Comparison of ENCODE assay signal across 13 cellular contexts in the genomic region with DNA sequence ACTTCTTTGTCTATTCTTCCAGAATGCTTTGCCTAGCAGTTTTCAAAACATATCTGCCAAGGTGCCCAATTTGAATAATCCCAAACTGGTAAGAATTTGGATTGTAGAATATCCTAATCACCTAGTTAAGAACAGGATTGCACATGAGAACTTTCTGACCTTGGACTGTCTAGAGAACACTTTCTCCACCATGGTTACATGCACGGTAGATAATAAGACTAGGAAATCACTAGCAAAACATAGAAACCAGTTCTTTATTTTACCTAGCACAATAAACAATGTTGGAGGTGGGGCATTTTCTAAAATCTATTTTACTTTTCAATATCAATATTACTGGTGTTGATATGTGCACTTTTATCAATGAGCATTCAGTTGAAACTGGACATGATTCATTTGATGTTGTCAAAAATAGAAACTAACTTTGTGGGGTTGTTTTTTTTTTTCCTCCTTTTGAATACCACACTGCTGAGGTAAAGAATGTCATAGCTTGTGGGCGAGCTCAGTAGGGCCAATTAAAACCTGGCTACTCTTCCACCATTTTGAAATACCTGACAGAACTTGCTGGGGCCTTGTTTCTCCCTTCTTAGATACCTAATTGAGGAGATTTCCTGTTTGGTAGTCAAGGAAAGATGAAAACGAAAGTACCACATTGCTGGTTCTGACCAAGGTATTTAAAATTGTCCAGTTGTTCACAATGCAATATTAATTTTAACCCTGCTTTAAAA. TPM values are rescaled to one million over a fixed set of nuclear protein-coding genes. Genes with fewer than 3 reads are reported as not detected.
A peak's percentile ranks its signal among the peaks of the same experiment; 100 is the strongest.
DNase-seq lines count a peak whose midpoint lies in the region; ATAC-seq and TF ChIP-seq lines count a peak whose summit lies in the region.
"Had no signal": no experiment of that assay in that cellular context is flagged by ENCODE, and none has a peak within 500 bp of the region (broad histone marks: within the 10 kb centered on the region; RNA-seq: fewer than 3 reads in every experiment).

No MANE protein-coding gene starts in this region.

- H3K27ac ChIP-seq in SK-N-SH (ENCODE audit: low read depth in 2 of 2, low read length in 1 of 2) (no peak overlapping the region), OCI-LY1 (ENCODE audit: low read depth, low read length, poor library complexity, severe bottlenecking) (no peak overlapping the region), brain microvascular endothelial cell (no peak overlapping the region), neutrophil (peak overlapping the region; percentile 31)
- H3K27ac ChIP-seq: cardiac muscle cell, tibial artery had no signal

- H4K20me1 ChIP-seq in SK-N-SH (ENCODE audit: insufficient read depth) (no peaks in the 10 kb centered on the region), OCI-LY1 (ENCODE audit: insufficient read depth, low read length) (no peaks in the 10 kb centered on the region)

- H3K36me3 ChIP-seq in SK-N-SH (replicated peaks in 1 of 2; ENCODE audit: control insufficient read depth in 1 of 2, insufficient read depth in 2 of 2, low read length in 1 of 2) = peaks cover 0 to under 1% of the 10 kb centered on the region in 2 experiments
- H3K36me3 ChIP-seq in OCI-LY1 (ENCODE audit: insufficient read depth, low read length) = no peaks in the 10 kb centered on the region
- no peaks in the 10 kb centered on the region for H3K36me3 ChIP-seq in brain microvascular endothelial cell (replicated peaks)
- H3K36me3 ChIP-seq in neutrophil = no peaks in the 10 kb centered on the region
- H3K36me3 ChIP-seq: cardiac muscle cell, tibial artery had no signal

- peaks cover 0 to 2% of the 10 kb centered on the region in 2 experiments; a peak in 1 of 4 replicates for H3K4me1 ChIP-seq in SK-N-SH (ENCODE audit: control insufficient read depth in 1 of 2, insufficient read depth in 2 of 2, low read depth in 1 of 2, low read length in 1 of 2)
- H3K4me1 ChIP-seq in OCI-LY1 (ENCODE audit: insufficient read depth, low read length, severe bottlenecking) = peaks cover 58% of the 10 kb centered on the region
- peaks cover 24 to 29% of the 10 kb centered on the region in 2 experiments for H3K4me1 ChIP-seq in neutrophil (ENCODE audit: control insufficient read depth in 1 of 2, insufficient read depth in 1 of 2, low read depth in 1 of 2, low read length in 1 of 2)

- H3K9ac ChIP-seq in SK-N-SH = no peak overlapping the region
- H3K9ac ChIP-seq in OCI-LY1 (ENCODE audit: low read length) = no peak overlapping the region

- TF ChIP-seq CTCF in SK-N-SH (IDR thresholded peaks at IDR 0.05) = no peak
- TF ChIP-seq CTCF in OCI-LY1 (IDR thresholded peaks at IDR 0.05; ENCODE audit: low read length) = no peak
- TF ChIP-seq CTCF in brain microvascular endothelial cell (IDR thresholded peaks at IDR 0.05; ENCODE audit: low read depth, low read length, missing control alignments) = no peak
- no peak for TF ChIP-seq CTCF in neutrophil (IDR thresholded peaks at IDR 0.05)

- POLR2A ChIA-PET in SK-N-SH (lab: Yijun Ruan, JAX) = no interaction called here

- no peak for TF ChIP-seq RAD21 in SK-N-SH (IDR thresholded peaks at IDR 0.05; ENCODE audit: low read length)

- H3K4me2 ChIP-seq in SK-N-SH (0 out of 2 replicates have a peak overlapping the region, but pooled peaks have one; percentile 17), OCI-LY1 (ENCODE audit: low read length) (no peak overlapping the region; the same call in 1 of the 2 replicates)
- H3K4me2 ChIP-seq: GM23338 had no signal

- CTCF ChIA-PET in SK-N-SH (lab: Yijun Ruan, JAX) = no interaction called here

- no peaks in the 10 kb centered on the region for H3K9me2 ChIP-seq in SK-N-SH
- H3K9me2 ChIP-seq in OCI-LY1 (ENCODE audit: low read depth, low read length) = no peaks in the 10 kb centered on the region

- in situ Hi-C loops in brain microvascular endothelial cell (cut with HindIII; ENCODE audit: low pct_ligation_motif_present, low sequenced_read_pairs) = no loop called here

- 37% methylated on average over 3 of the region's 3 CpGs for WGBS in SK-N-SH (ENCODE audit: low lambda C conversion rate)

- no peak for ATAC-seq in SK-N-SH treated with all-trans-retinoic acid at 6 μM for 48 hours
- ATAC-seq: GM23338 had no signal

- no peaks in the 10 kb centered on the region for H3K27me3 ChIP-seq in SK-N-SH (ENCODE audit: insufficient read depth)
- H3K27me3 ChIP-seq in OCI-LY1 (ENCODE audit: insufficient read depth, low read length) = no peaks in the 10 kb centered on the region
- no peaks in the 10 kb centered on the region for H3K27me3 ChIP-seq in brain microvascular endothelial cell (replicated peaks)
- H3K27me3 ChIP-seq in neutrophil = no peaks in the 10 kb centered on the region
- H3K27me3 ChIP-seq: cardiac muscle cell, tibial artery had no signal

- H3K9me3 ChIP-seq in SK-N-SH (no peaks in the 10 kb centered on the region), OCI-LY1 (ENCODE audit: low read length) (no peaks in the 10 kb centered on the region), neutrophil (no peaks in the 10 kb centered on the region)

- no peak overlapping the region for H3K4me3 ChIP-seq in SK-N-SH (ENCODE audit: low read depth in 2 of 2, low read length in 1 of 2)
- no peak overlapping the region for H3K4me3 ChIP-seq in OCI-LY1 (ENCODE audit: low read depth, low read length, poor library complexity, severe bottlenecking)
- H3K4me3 ChIP-seq in brain microvascular endothelial cell (ENCODE audit: low read depth, low read length) = no peak overlapping the region
- no peak overlapping the region for H3K4me3 ChIP-seq in neutrophil (ENCODE audit: low read depth in 1 of 2, low read length in 1 of 2)
- H3K4me3 ChIP-seq: cardiac muscle cell, GM23338, tibial artery had no signal

- H2AFZ ChIP-seq in SK-N-SH (ENCODE audit: low read depth) (peak overlapping the region; percentile 40; the same call in 1 of the 2 replicates), OCI-LY1 (ENCODE audit: low read length) (peak overlapping the region; percentile 83; the same call in 1 of the 2 replicates)
- H2AFZ ChIP-seq: GM23338 had no signal

- H3F3A ChIP-seq in SK-N-SH (replicated peaks; ENCODE audit: insufficient read depth) (peaks cover 5% of the 10 kb centered on the region), OCI-LY1 (ENCODE audit: insufficient read depth, low read length) (no peaks in the 10 kb centered on the region)

- TF ChIP-seq EP300 in SK-N-SH (IDR thresholded peaks at IDR 0.05; ENCODE audit: borderline replicate concordance in 1 of 2, low read depth in 1 of 2, low read length in 1 of 2) = no peak

- H3K79me2 ChIP-seq in SK-N-SH (ENCODE audit: insufficient read depth) (peaks cover 8% of the 10 kb centered on the region), OCI-LY1 (ENCODE audit: insufficient read depth, low read length) (no peaks in the 10 kb centered on the region)

- no peak for DNase-seq in SK-N-SH
- DNase-seq in brain microvascular endothelial cell = peak; percentile 9
- DNase-seq in cerebellar cortex (ENCODE audit: low spot score) = no peak
- DNase-seq in stimulated activated CD4-positive, alpha-beta T cell treated with anti-CD3 and anti-CD28 coated beads, Interleukin-2, amount 100 ng/mL, for 48 hours = no peak
- no peak for DNase-seq in NCI-H1436 (lab: John Stamatoyannopoulos, UW)
- DNase-seq: 8988T, SHP77, tibial artery had no signal

TF ChIP-seq in SK-N-SH, 30 proteins besides CTCF, POLR2A, EP300 and RAD21 (continues in another document):
- TF ChIP-seq YY1 (IDR thresholded peaks at IDR 0.05; ENCODE audit: low read depth) (no peak), RXRA (IDR thresholded peaks at IDR 0.05; ENCODE audit: borderline replicate concordance, low read depth) (no peak), CHD2 (IDR thresholded peaks at IDR 0.05; ENCODE audit: low read length, partially characterized antibody) (no peak), RFX5 (IDR thresholded peaks at IDR 0.05; ENCODE audit: low read length) (no peak), SMC3 (IDR thresholded peaks at IDR 0.05; ENCODE audit: low read depth, low read length) (no peak), FOXJ3 (CRISPR knock-in tag; IDR thresholded peaks at IDR 0.05) (no peak), TCF12 (IDR thresholded peaks at IDR 0.05) (no peak), NFIC (IDR thresholded peaks at IDR 0.05; ENCODE audit: borderline replicate concordance) (no peak), SIN3A (IDR thresholded peaks at IDR 0.05; ENCODE audit: borderline replicate concordance, low read depth, low read length) (no peak), RCOR1 (IDR thresholded peaks at IDR 0.05; ENCODE audit: low read length) (no peak), NRF1 (IDR thresholded peaks at IDR 0.05; ENCODE audit: low read depth, low read length) (no peak)
- TF ChIP-seq, protein P1, sequence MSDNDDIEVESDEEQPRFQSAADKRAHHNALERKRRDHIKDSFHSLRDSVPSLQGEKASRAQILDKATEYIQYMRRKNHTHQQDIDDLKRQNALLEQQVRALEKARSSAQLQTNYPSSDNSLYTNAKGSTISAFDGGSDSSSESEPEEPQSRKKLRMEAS (IDR thresholded peaks at IDR 0.05; ENCODE audit: low read depth) = no peak

TF ChIP-seq in SK-N-SH treated with all-trans-retinoic acid at 6 μM for 48 hours, 23 proteins besides CTCF, POLR2A, EP300 and RAD21:
- no peak for TF ChIP-seq SNAI2 (CRISPR knock-in tag; IDR thresholded peaks at IDR 0.05)
TF ChIP-seq in SK-N-SH treated with all-trans-retinoic acid at 6 μM for 48 hours: peak in this region for 0.

RNA-seq across cellular contexts. Expression of a gene that starts 10.4 kb away (rescaled TPM):
- polyA plus RNA-seq in SK-N-SH (2012; rRNA removed) = 30.9 and 35.4 TPM in 2 replicates
- polyA plus RNA-seq in SK-N-SH (2012; cell fraction: cytosol; rRNA removed) = 20.1 and 26.9 TPM in 2 replicates
- 29.1 and 29.8 TPM in 2 replicates for polyA plus RNA-seq in SK-N-SH (2012; cell fraction: nucleus; rRNA removed)
